Comparison of ENCODE assay signal across 26 cellular contexts in genomic region chr14:67512463-67513134, GRCh38. TPM values are rescaled to one million over a fixed set of nuclear protein-coding genes. Genes with fewer than 3 reads are reported as not detected.
DNase-seq lines count a peak whose midpoint lies in the region; ATAC-seq and TF ChIP-seq lines count a peak whose summit lies in the region.
"Had no signal": no experiment of that assay in that cellular context is flagged by ENCODE, and none has a peak within 500 bp of the region (broad histone marks: within the 10 kb centered on the region; RNA-seq: fewer than 3 reads in every experiment).

No MANE protein-coding gene starts in this region.

- intact Hi-C loops in spleen (cut with DNase I; ENCODE audit: low total_unique reads): no loop called here

- H3K56ac ChIP-seq in mesendoderm (ENCODE audit: low read length): no peak overlapping the region

- CTCF ChIA-PET in HEK293 (lab: Yijun Ruan, JAX): interaction anchor here (0.8 to 4.1 kb wide), 4 partner anchors 15 to 191 kb away, joined by 3 to 32 read pairs (median 3); no protein-coding TSS in a partner anchor

- H3K36me3 ChIP-seq in HEK293 (ENCODE audit: control insufficient read depth in 2 of 2, insufficient read depth in 1 of 2, low read length in 2 of 2): no peaks in the 10 kb centered on the region
- H3K36me3 ChIP-seq in spleen: no peaks in the 10 kb centered on the region
- no peaks in the 10 kb centered on the region for H3K36me3 ChIP-seq in mesendoderm (ENCODE audit: control insufficient read depth, insufficient read depth, low read length)
- H3K36me3 ChIP-seq: BLaER1 treated with 17β-estradiol and CSF1 and Interleukin-3, amounts not matched to agents 10 nM and 100 nM; brain microvascular endothelial cell; esophagus squamous epithelium; gastrocnemius medialis; Peyer's patch; SJCRH30; upper lobe of right lung; WERI-Rb-1 had no signal

- 0 out of 2 replicates have a peak overlapping the region, but pooled peaks have one; percentile 6 for H3K27ac ChIP-seq in HEK293 (ENCODE audit: extremely low read depth, low read depth, low read length)
- peak overlapping the region in 5 of 8 donors; percentile 6 to 93 (median 89) for H3K27ac ChIP-seq in spleen
- H3K27ac ChIP-seq in mesendoderm (ENCODE audit: low read depth, low read length): no peak overlapping the region
- H3K27ac ChIP-seq: BLaER1 treated with 17β-estradiol and CSF1 and Interleukin-3, amounts not matched to agents 10 nM and 100 nM; brain microvascular endothelial cell; esophagus squamous epithelium; gastrocnemius medialis; SJCRH30; upper lobe of right lung; WERI-Rb-1 had no signal

- no peak overlapping the region for H3K23ac ChIP-seq in mesendoderm (ENCODE audit: low read length)

- H3K4me2 ChIP-seq in mesendoderm (ENCODE audit: low read length): no peak overlapping the region

- H3K9ac ChIP-seq in mesendoderm (ENCODE audit: low read length): no peak overlapping the region
- H3K9ac ChIP-seq: BLaER1 treated with 17β-estradiol and CSF1 and Interleukin-3, amounts not matched to agents 10 nM and 100 nM had no signal

- H3K79me1 ChIP-seq in mesendoderm (ENCODE audit: low read length): no peaks in the 10 kb centered on the region

- no peak overlapping the region for H2BK5ac ChIP-seq in mesendoderm (ENCODE audit: low read length)

- 53 to 70% (median 66%) methylated on average over 4 of the region's 4 CpGs for WGBS in spleen, 5 donors
- no CpG with 5 or more reads among the region's 4 CpGs for WGBS in mesendoderm (ENCODE audit: extremely low coverage, insufficient coverage, low lambda C conversion rate)

- no peak for TF ChIP-seq CTCF in HEK293 (tag by site-specific recombination; IDR thresholded peaks at IDR 0.05)
- TF ChIP-seq CTCF in spleen (IDR thresholded peaks at IDR 0.05 in 8 of 11, conservative IDR thresholded peaks at IDR 0.05 in 3 of 11): no peak

- no peaks in the 10 kb centered on the region for H3K79me2 ChIP-seq in mesendoderm (ENCODE audit: control insufficient read depth, insufficient read depth, low read length)

- POLR2A ChIA-PET in HEK293 (lab: Yijun Ruan, JAX): interaction anchor here (1.2 kb wide), 1 partner anchor 183 kb away, joined by 3 read pairs; the partner anchor contains the start of gene RDH11

- no peak overlapping the region for H4K8ac ChIP-seq in mesendoderm (ENCODE audit: low read depth, low read length)

- H3K9me3 Mint-ChIP-seq in activated T-cell treated with anti-CD3 and anti-CD28 coated beads, Interleukin-2, amount 50 U/mL, for 24 hours: no peaks in the 10 kb centered on the region
- no peaks in the 10 kb centered on the region for H3K9me3 Mint-ChIP-seq in activated T-cell treated with anti-CD3 and anti-CD28 coated beads, Interleukin-2, amount 50 U/mL, for 72 hours
- no peaks in the 10 kb centered on the region for H3K9me3 Mint-ChIP-seq in effector memory CD8-positive, alpha-beta T cell

- H3K4me1 ChIP-seq in HEK293 (ENCODE audit: control insufficient read depth, insufficient read depth, low read length) (no peaks in the 10 kb centered on the region), spleen (peaks cover 8 to 85% (median 53%) of the 10 kb centered on the region in 6 donors), mesendoderm (ENCODE audit: control insufficient read depth, low read depth, low read length) (no peaks in the 10 kb centered on the region)
- H3K4me1 ChIP-seq: SJCRH30 had no signal

- no peak for TF ChIP-seq POLR2A in spleen (IDR thresholded peaks at IDR 0.05)

- no peak for ATAC-seq in activated T-cell treated with anti-CD3 and anti-CD28 coated beads, Interleukin-2, amount 50 U/mL, for 72 hours (replicated peaks in 1 of 2)
- no peak for ATAC-seq in effector memory CD8-positive, alpha-beta T cell (replicated peaks)
- no peak for ATAC-seq in GM18909 (IDR thresholded peaks at IDR 0.05; ENCODE audit: poor library complexity, unreplicated experiment)
- ATAC-seq: gastrocnemius medialis, sciatic nerve, upper lobe of right lung had no signal

- no peak overlapping the region for H2AK5ac ChIP-seq in mesendoderm (ENCODE audit: low read length)

- no peak overlapping the region for H2BK15ac ChIP-seq in mesendoderm (replicated peaks; ENCODE audit: low read depth)

- no peak overlapping the region for H3K4ac ChIP-seq in mesendoderm (ENCODE audit: low read depth, low read length)

- no peak overlapping the region for H3K4me3 ChIP-seq in HEK293 (ENCODE audit: low read depth, low read length)
- H3K4me3 ChIP-seq in spleen: no peak overlapping the region
- H3K4me3 ChIP-seq in mesendoderm (ENCODE audit: low read length): no peak overlapping the region
- H3K4me3 ChIP-seq: BLaER1 treated with 17β-estradiol and CSF1 and Interleukin-3, amounts not matched to agents 10 nM and 100 nM; esophagus squamous epithelium; gastrocnemius medialis; lung; Peyer's patch; SJCRH30; upper lobe of right lung had no signal

- H3K18ac ChIP-seq in mesendoderm (ENCODE audit: low read length): no peak overlapping the region

- no peak overlapping the region for H3K4me3 Mint-ChIP-seq in activated T-cell treated with anti-CD3 and anti-CD28 coated beads, Interleukin-2, amount 50 U/mL, for 24 hours
- no peak overlapping the region for H3K4me3 Mint-ChIP-seq in activated T-cell treated with anti-CD3 and anti-CD28 coated beads, Interleukin-2, amount 50 U/mL, for 72 hours
- H3K4me3 Mint-ChIP-seq in effector memory CD8-positive, alpha-beta T cell: no peak overlapping the region

- peaks cover 22% of the 10 kb centered on the region for H3K4me1 Mint-ChIP-seq in activated T-cell treated with anti-CD3 and anti-CD28 coated beads, Interleukin-2, amount 50 U/mL, for 24 hours (ENCODE audit: low read depth)
- peaks cover 12% of the 10 kb centered on the region for H3K4me1 Mint-ChIP-seq in activated T-cell treated with anti-CD3 and anti-CD28 coated beads, Interleukin-2, amount 50 U/mL, for 72 hours (ENCODE audit: low read depth)
- H3K4me1 Mint-ChIP-seq in effector memory CD8-positive, alpha-beta T cell (ENCODE audit: low read depth in 2 of 2): peaks cover 22 to 24% of the 10 kb centered on the region in 2 donors

- H4K5ac ChIP-seq in mesendoderm (ENCODE audit: low read length): no peak overlapping the region

- no peak overlapping the region for H2BK120ac ChIP-seq in mesendoderm (ENCODE audit: low read depth, low read length)

- no peaks in the 10 kb centered on the region for H3K27me3 Mint-ChIP-seq in activated T-cell treated with anti-CD3 and anti-CD28 coated beads, Interleukin-2, amount 50 U/mL, for 24 hours
- no peaks in the 10 kb centered on the region for H3K27me3 Mint-ChIP-seq in activated T-cell treated with anti-CD3 and anti-CD28 coated beads, Interleukin-2, amount 50 U/mL, for 72 hours (ENCODE audit: low read depth)
- no peaks in the 10 kb centered on the region for H3K27me3 Mint-ChIP-seq in effector memory CD8-positive, alpha-beta T cell

- peak overlapping the region; percentile 8 for H3K27ac Mint-ChIP-seq in activated T-cell treated with anti-CD3 and anti-CD28 coated beads, Interleukin-2, amount 50 U/mL, for 24 hours
- no peak overlapping the region for H3K27ac Mint-ChIP-seq in activated T-cell treated with anti-CD3 and anti-CD28 coated beads, Interleukin-2, amount 50 U/mL, for 72 hours
- peak overlapping the region; percentile 93 to 96 for H3K27ac Mint-ChIP-seq in effector memory CD8-positive, alpha-beta T cell

- H3K9me3 ChIP-seq in HEK293 (ENCODE audit: control insufficient read depth, insufficient read depth, low read depth, low read length): no peaks in the 10 kb centered on the region
- no peaks in the 10 kb centered on the region for H3K9me3 ChIP-seq in spleen
- H3K9me3 ChIP-seq: BLaER1 treated with 17β-estradiol and CSF1 and Interleukin-3, amounts not matched to agents 10 nM and 100 nM; esophagus squamous epithelium; gastrocnemius medialis; Peyer's patch; SJCRH30; upper lobe of right lung had no signal

- no peak for DNase-seq in activated T-cell treated with anti-CD3 and anti-CD28 coated beads, Interleukin-2, amount 50 U/mL, for 24 hours
- DNase-seq in activated T-cell treated with anti-CD3 and anti-CD28 coated beads, Interleukin-2, amount 50 U/mL, for 72 hours: no peak
- DNase-seq in effector memory CD8-positive, alpha-beta T cell: no peak
- DNase-seq in spleen (no peak), mesendoderm (no peak), hypothalamus (lab: John Stamatoyannopoulos, UW) (no peak)
- DNase-seq: ACHN; activated CD8-positive, alpha-beta memory T cell treated with anti-CD3 and anti-CD28 coated beads, Interleukin-2, amount 50 U/mL, for 4 hours; brain microvascular endothelial cell; effector CD8-positive, alpha-beta T cell; esophagus squamous epithelium; gastrocnemius medialis; KG1; kidney; NCI-H187 treated with DMSO at 0.1 percent for 48 hours; NCI-H82; Peyer's patch; SJCRH30; upper lobe of right lung; WERI-Rb-1 had no signal

- peaks cover 0 to 4% (median 0%) of the 10 kb centered on the region in 7 donors for H3K27me3 ChIP-seq in spleen (replicated peaks in 1 of 7)
- peaks cover 14% of the 10 kb centered on the region for H3K27me3 ChIP-seq in mesendoderm (ENCODE audit: insufficient read depth, low read length, poor library complexity)
- H3K27me3 ChIP-seq: gastrocnemius medialis, Peyer's patch, upper lobe of right lung had no signal

- no peaks in the 10 kb centered on the region for H3K36me3 Mint-ChIP-seq in activated T-cell treated with anti-CD3 and anti-CD28 coated beads, Interleukin-2, amount 50 U/mL, for 24 hours (ENCODE audit: low read depth)
- H3K36me3 Mint-ChIP-seq in activated T-cell treated with anti-CD3 and anti-CD28 coated beads, Interleukin-2, amount 50 U/mL, for 72 hours (ENCODE audit: insufficient read depth in 2 of 2): no peaks in the 10 kb centered on the region
- H3K36me3 Mint-ChIP-seq in effector memory CD8-positive, alpha-beta T cell (ENCODE audit: insufficient read depth): peaks cover 9% of the 10 kb centered on the region

TF ChIP-seq in HEK293, 187 proteins besides CTCF, POLR2A, EP300 and RAD21 (continues in another document):
- peak; percentile 61; the same call in 1 of the 2 replicates for TF ChIP-seq ZNF350 (tag by site-specific recombination; IDR thresholded peaks at IDR 0.05)

RNA-seq across cellular contexts. Expression of gene PLEKHH1, which starts 20.5 kb away (rescaled TPM):
- total RNA-seq in activated T-cell treated with anti-CD3 and anti-CD28 coated beads, Interleukin-2, amount 50 U/mL, for 72 hours: 1 to 10 TPM; 1.0 to 1.2 TPM
- 1 to 10 TPM; 1.7 to 7.1 (median 5.0) TPM for total RNA-seq in spleen
- 1 to 10 TPM in 2 of 3 donors, under 1 TPM in 1; 0.56 to 5.1 (median 1.1) TPM for polyA plus RNA-seq in spleen
- polyA plus RNA-seq in mesendoderm (2013, experiment 1 of 2): 9.7 TPM
- polyA plus RNA-seq in mesendoderm (2013, experiment 2 of 2): 10.1 TPM
- total RNA-seq: myocyte had no signal

RNA-seq across cellular contexts. Expression of gene TMEM229B, which starts 24.1 kb away (rescaled TPM):
- under 1 TPM; 0.32 to 0.79 TPM for total RNA-seq in activated T-cell treated with anti-CD3 and anti-CD28 coated beads, Interleukin-2, amount 50 U/mL, for 72 hours
- total RNA-seq in spleen: 10 to 100 TPM; 20.1 to 36.0 (median 29.0) TPM
- polyA plus RNA-seq in spleen: 10 to 100 TPM in 1 of 3 donors, 1 to 10 TPM in 2; 3.0 to 10.0 (median 3.4) TPM
- 0.97 TPM for polyA plus RNA-seq in mesendoderm (2013, experiment 1 of 2)
- 1.0 TPM for polyA plus RNA-seq in mesendoderm (2013, experiment 2 of 2)
- total RNA-seq: SJCRH30 had no signal

Comparison
In these comparisons a context has a peak if more than half of its experiments do, and no peak if none do; other contexts are left out.
1. RNA of gene TMEM229B, which starts 24.1 kb away (total RNA-seq): 20.1 to 36.0 TPM in spleen; 0.32 to 0.79 TPM in activated T-cell treated with anti-CD3 and anti-CD28 coated beads, Interleukin-2, amount 50 U/mL, for 72 hours; every median in the first group is over 10 times any median in the second.